In the genomic region with DNA sequence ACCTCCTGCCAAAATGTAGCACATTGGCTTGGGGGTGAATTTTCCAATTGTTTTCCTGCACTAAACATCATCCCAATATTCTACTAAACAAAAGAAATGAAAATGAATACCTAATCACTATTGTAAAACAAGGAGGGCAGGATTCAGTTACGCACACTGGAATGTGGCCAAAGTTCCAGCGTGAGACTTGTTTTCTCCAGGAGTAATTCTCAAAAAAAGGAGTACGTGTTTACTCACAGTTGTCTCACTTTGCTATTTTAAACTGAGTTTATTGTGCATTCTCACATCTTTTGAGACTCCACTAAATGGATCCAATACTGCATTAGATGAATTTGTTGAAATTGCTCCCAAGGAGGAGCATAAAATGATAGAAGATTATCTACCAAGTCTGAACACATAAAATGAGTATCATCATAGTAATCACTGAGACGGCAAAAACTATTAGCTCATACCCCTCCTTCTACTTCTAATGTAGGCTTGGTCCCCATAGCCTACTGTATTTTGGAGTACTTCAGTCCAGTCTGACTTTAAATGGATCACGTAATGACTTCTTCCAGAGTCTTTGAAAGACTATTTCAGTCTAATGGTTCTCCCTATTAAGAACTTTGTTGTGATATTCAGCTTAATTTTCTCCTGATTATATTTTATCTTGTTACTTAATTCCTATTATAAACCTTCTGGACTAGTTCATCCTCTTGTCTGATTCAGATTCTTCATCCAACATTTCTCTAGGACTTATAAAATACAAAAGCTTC, we compare ENCODE assay signal across 19 cellular contexts. TPM values are rescaled to one million over a fixed set of nuclear protein-coding genes. Genes with fewer than 3 reads are reported as not detected.
A peak's percentile ranks its signal among the peaks of the same experiment; 100 is the strongest.
DNase-seq lines count a peak whose midpoint lies in the region; FAIRE-seq and TF ChIP-seq lines count a peak whose summit lies in the region.
"Had no signal": no experiment of that assay in that cellular context is flagged by ENCODE, and none has a peak within 500 bp of the region (broad histone marks: within the 10 kb centered on the region; RNA-seq: fewer than 3 reads in every experiment).

No MANE protein-coding gene starts in this region.

- no peaks in the 10 kb centered on the region for H3K27me3 Mint-ChIP-seq in neural progenitor cell (ENCODE audit: insufficient read depth, low read depth)

- H3K4me3 ChIP-seq in HEK293 (ENCODE audit: low read depth, low read length) (no peak overlapping the region), H1 (ENCODE audit: extremely low read depth in 1 of 4, insufficient read depth in 2 of 4, low read depth in 3 of 4, low read length in 4 of 4) (no peak overlapping the region), neural progenitor cell (no peak overlapping the region), suprapubic skin (no peak overlapping the region)
- H3K4me3 ChIP-seq: PC-9 had no signal

- H3K36me3 ChIP-seq in HEK293 (ENCODE audit: control insufficient read depth in 2 of 2, insufficient read depth in 1 of 2, low read length in 2 of 2): no peaks in the 10 kb centered on the region
- no peaks in the 10 kb centered on the region for H3K36me3 ChIP-seq in H1 (ENCODE audit: control insufficient read depth in 2 of 4, insufficient read depth in 4 of 4, low read length in 3 of 4)
- H3K36me3 ChIP-seq in neural progenitor cell: no peaks in the 10 kb centered on the region
- H3K36me3 ChIP-seq in suprapubic skin: no peaks in the 10 kb centered on the region

- POLR2A ChIA-PET in HEK293 (lab: Yijun Ruan, JAX): no interaction called here
- POLR2A ChIA-PET in H1 (lab: Charles Lee; ENCODE audit: partially characterized antibody): no interaction called here

- H3K9ac ChIP-seq in H1 (replicated peaks in 1 of 4; ENCODE audit: extremely low read depth in 1 of 4, low read depth in 3 of 4, low read length in 3 of 4) (no peak overlapping the region), neural progenitor cell (no peak overlapping the region)

- no peak overlapping the region for H2BK20ac ChIP-seq in H1 (ENCODE audit: low read length)

- H2BK5ac ChIP-seq in H1 (ENCODE audit: low read depth, low read length): no peak overlapping the region

- H4K8ac ChIP-seq in H1 (ENCODE audit: extremely low read depth, insufficient read depth, low read length): no peak overlapping the region

- H2AFZ ChIP-seq in H1 (ENCODE audit: low read length): no peak overlapping the region
- no peak overlapping the region for H2AFZ ChIP-seq in neural progenitor cell (replicated peaks)
- H2AFZ ChIP-seq: PC-9 had no signal

- H2AK5ac ChIP-seq in H1 (ENCODE audit: low read depth, low read length): no peak overlapping the region

- CTCF ChIA-PET in HEK293 (lab: Yijun Ruan, JAX) (interaction anchor here (0.9 kb wide), 1 partner anchor 167 kb away, joined by 3 read pairs; no protein-coding TSS in a partner anchor), H1 (lab: Charles Lee; ENCODE audit: partially characterized antibody) (interaction anchor here (0.9 to 1.5 kb wide), 4 partner anchors 10 to 47 kb away, joined by 3 to 5 read pairs (median 4); no protein-coding TSS in a partner anchor)

- FAIRE-seq in H1 (lab: Jason Lieb, UNC): no peak
- FAIRE-seq: G401.6, HepG2 had no signal

- H2BK15ac ChIP-seq in H1 (ENCODE audit: low read length): no peak overlapping the region

- H3K18ac ChIP-seq in H1 (ENCODE audit: extremely low read depth, low read length): no peak overlapping the region

- H3K56ac ChIP-seq in H1 (replicated peaks; ENCODE audit: insufficient read length, low read depth, low read length): no peak overlapping the region

- TF ChIP-seq CTCF in HEK293 (tag by site-specific recombination; IDR thresholded peaks at IDR 0.05) (no peak), H1 (IDR thresholded peaks at IDR 0.05; ENCODE audit: control extremely low read depth in 1 of 3, insufficient read depth in 1 of 3, low read depth in 1 of 3, low read length in 3 of 3) (no peak), neural progenitor cell (IDR thresholded peaks at IDR 0.05) (no peak), suprapubic skin (IDR thresholded peaks at IDR 0.05) (no peak)

- H3K27me3 ChIP-seq in H1 (replicated peaks in 1 of 4; ENCODE audit: control insufficient read depth in 3 of 4, extremely low read depth in 1 of 4, insufficient read depth in 3 of 4, low read length in 3 of 4) (peaks cover 0 to 12% (median 4%) of the 10 kb centered on the region in 4 experiments; a peak in 5 of 7 replicates), neural progenitor cell (no peaks in the 10 kb centered on the region), suprapubic skin (peaks cover 24% of the 10 kb centered on the region)

- H2BK120ac ChIP-seq in H1 (replicated peaks; ENCODE audit: low read depth, low read length): no peak overlapping the region

- no peak overlapping the region for H3K27ac Mint-ChIP-seq in neural progenitor cell
- H3K27ac Mint-ChIP-seq: CD8-positive, alpha-beta memory T cell had no signal

- no peak overlapping the region for H3K14ac ChIP-seq in H1 (ENCODE audit: insufficient read length)

- no peak for TF ChIP-seq RAD21 in H1 (IDR thresholded peaks at IDR 0.05 in 1 of 2, conservative IDR thresholded peaks at IDR 0.05 in 1 of 2; ENCODE audit: low read depth in 2 of 2, low read length in 2 of 2)

- H2BK12ac ChIP-seq in H1 (ENCODE audit: low read depth, low read length): no peak overlapping the region

- H3K4me2 ChIP-seq in H1 (ENCODE audit: insufficient read depth in 1 of 2, low read depth in 2 of 2, low read length in 2 of 2) (no peak overlapping the region), neural progenitor cell (peak overlapping the region; percentile 55)
- H3K4me2 ChIP-seq: PC-9 had no signal

- no peak overlapping the region for H3K23ac ChIP-seq in H1 (ENCODE audit: insufficient read length)

- peaks cover 37% of the 10 kb centered on the region for H3F3A ChIP-seq in neural progenitor cell (ENCODE audit: low read depth)

- peaks cover 20% of the 10 kb centered on the region for H3K23me2 ChIP-seq in H1 (ENCODE audit: low read depth, low read length)

- no peak overlapping the region for H4K5ac ChIP-seq in H1 (ENCODE audit: insufficient read length, low read depth, low read length)

- no peaks in the 10 kb centered on the region for H3K79me2 ChIP-seq in H1 (ENCODE audit: control insufficient read depth in 1 of 2, insufficient read depth in 2 of 2, low read length in 2 of 2)
- H3K79me2 ChIP-seq in neural progenitor cell (ENCODE audit: low read depth): no peaks in the 10 kb centered on the region

- H3K9me3 Mint-ChIP-seq in neural progenitor cell: no peaks in the 10 kb centered on the region
- H3K9me3 Mint-ChIP-seq: H9 had no signal

- H3K27ac ChIP-seq in HEK293 (ENCODE audit: extremely low read depth, low read depth, low read length) (no peak overlapping the region), H1 (ENCODE audit: low read depth, low read length) (no peak overlapping the region), neural progenitor cell (no peak overlapping the region), suprapubic skin (no peak overlapping the region)
- H3K27ac ChIP-seq: PC-9 had no signal

- DNase-seq in NCI-H2171 (lab: John Stamatoyannopoulos, UW): peak; percentile 2
- no peak for DNase-seq in H1 (ENCODE audit: low read depth in 1 of 2, low spot score in 2 of 2)
- peak; percentile 9 for DNase-seq in neural progenitor cell (ENCODE audit: low spot score)
- DNase-seq in suprapubic skin (ENCODE audit: low spot score in 2 of 2): no peak
- DNase-seq in DMS53 treated with DMSO at 0.1 percent for 48 hours (lab: John Stamatoyannopoulos, UW; ENCODE audit: unreplicated experiment): no peak
- no peak for DNase-seq in dedifferentiated amniotic fluid mesenchymal stem cell (ENCODE audit: extremely low spot score)
- no peak for DNase-seq in GDM1 (lab: John Stamatoyannopoulos, UW)
- DNase-seq: C1 segment of cervical spinal cord; CD8-positive, alpha-beta memory T cell; DND-41; H9; KBM-7; NCI-H187; NCI-H82; PC-9 had no signal

- H3K4me1 ChIP-seq in HEK293 (ENCODE audit: control insufficient read depth, insufficient read depth, low read length) (0 out of 2 replicates have a peak, but pooled peaks cover 4% of the 10 kb centered on the region), H1 (replicated peaks in 1 of 4; ENCODE audit: control insufficient read depth in 3 of 4, insufficient read depth in 4 of 4, low read length in 3 of 4) (peaks cover 0 to 11% (median 5%) of the 10 kb centered on the region in 4 experiments; a peak in 3 of 7 replicates), neural progenitor cell (peaks cover 47% of the 10 kb centered on the region), suprapubic skin (peaks cover 15% of the 10 kb centered on the region)

- H3K79me1 ChIP-seq in H1 (ENCODE audit: low read depth, low read length): no peaks in the 10 kb centered on the region

- no peak for TF ChIP-seq POLR2A in H1 (IDR thresholded peaks at IDR 0.05; ENCODE audit: control extremely low read depth in 1 of 2, low read depth in 2 of 2, low read length in 2 of 2)
- no peak for TF ChIP-seq POLR2A in suprapubic skin (IDR thresholded peaks at IDR 0.05)

- H3K4me3 Mint-ChIP-seq in neural progenitor cell: peak overlapping the region; percentile 48
- H3K4me3 Mint-ChIP-seq: CD8-positive, alpha-beta memory T cell had no signal

- H4K20me1 ChIP-seq in H1 (replicated peaks in 1 of 2; ENCODE audit: control insufficient read depth in 1 of 2, insufficient read depth in 2 of 2, low read length in 2 of 2): no peaks in the 10 kb centered on the region
- H4K20me1 ChIP-seq in neural progenitor cell (ENCODE audit: low read depth): no peaks in the 10 kb centered on the region

- TF ChIP-seq EP300 in H1 (IDR thresholded peaks at IDR 0.05; ENCODE audit: borderline replicate concordance in 1 of 2, low read depth in 2 of 2, low read length in 2 of 2): no peak
- no peak for TF ChIP-seq EP300 in suprapubic skin (IDR thresholded peaks at IDR 0.05)

- H3K9me3 ChIP-seq in HEK293 (ENCODE audit: control insufficient read depth, insufficient read depth, low read depth, low read length) (no peaks in the 10 kb centered on the region), H1 (ENCODE audit: insufficient read depth in 2 of 2, low read depth in 1 of 2, low read length in 1 of 2) (no peaks in the 10 kb centered on the region), neural progenitor cell (ENCODE audit: low read depth) (no peaks in the 10 kb centered on the region), suprapubic skin (no peaks in the 10 kb centered on the region)

- H3K4me1 Mint-ChIP-seq in neural progenitor cell: peaks cover 57% of the 10 kb centered on the region
- H3K4me1 Mint-ChIP-seq: CD8-positive, alpha-beta memory T cell had no signal

- H3K4ac ChIP-seq in H1 (replicated peaks; ENCODE audit: insufficient read length, low read depth, low read length): no peak overlapping the region

- WGBS in H1 (ENCODE audit: extremely low coverage in 1 of 2, insufficient coverage in 1 of 2, insufficient read length in 1 of 2, insufficient replicate concordance in 2 of 2, low coverage in 1 of 2, low lambda C conversion rate in 2 of 2, missing lambda C conversion rate in 1 of 2), 2 experiments: 64% methylated on average over 5 of the region's 5 CpGs; no CpG with 5 or more reads in 1 of the 2 experiments
- WGBS in suprapubic skin: 74% methylated on average over 5 of the region's 5 CpGs

- H3K36me3 Mint-ChIP-seq in neural progenitor cell: peaks cover 2% of the 10 kb centered on the region
- H3K36me3 Mint-ChIP-seq: CD8-positive, alpha-beta memory T cell had no signal

- no peak overlapping the region for H4K91ac ChIP-seq in H1 (replicated peaks; ENCODE audit: insufficient read length, low read length)

RNA-seq across cellular contexts. Expression of gene GRM3, which starts 3.8 kb away (rescaled TPM):
- 3.4 and 4.2 TPM in 2 replicates for total RNA-seq in H1 (2021; fragmentation: NEBNext Ultra II Directional; extraction: Animal tissue kit (Norgen Biotek cat#: 25700))
- 3.1 and 4.9 TPM in 2 replicates for polyA plus RNA-seq in H1 (2011; rRNA removed)
- 3.3 TPM for polyA plus RNA-seq in H1 (2011; cell fraction: cytosol; rRNA removed)
- polyA plus RNA-seq in H1 (2011; cell fraction: nucleus; rRNA removed): 4.3 TPM
- 1.8 to 2.7 TPM (median 2.2 TPM) in 4 replicates for polyA plus RNA-seq in H1 (2012, experiment 1 of 2)
- polyA plus RNA-seq in H1 (2012, experiment 2 of 2): 0.71 TPM
- polyA plus RNA-seq in H1 (2013, experiment 1 of 2): 1.2 TPM
- polyA plus RNA-seq in H1 (2013, experiment 2 of 2): 1.3 TPM
- 3.2 and 5.0 TPM in 2 replicates for polyA minus RNA-seq in H1 (2011; rRNA and poly(A)+ RNA removed)
- polyA minus RNA-seq in H1 (2011; cell fraction: cytosol; rRNA and poly(A)+ RNA removed): 5.1 TPM
- 9.9 TPM for polyA minus RNA-seq in H1 (2011; cell fraction: nucleus; rRNA and poly(A)+ RNA removed)
- 13.6 and 22.2 TPM in 2 replicates for total RNA-seq in neural progenitor cell (ENCODE audit: low replicate concordance)
- total RNA-seq in suprapubic skin: not detected
- total RNA-seq: CD8-positive, alpha-beta memory T cell; HepG2; NCI-H460; PC-9 had no signal
- polyA plus RNA-seq: CD8-positive, alpha-beta memory T cell; HepG2 had no signal

Comparison
In these comparisons a context has a peak if more than half of its experiments do, and no peak if none do; other contexts are left out.
1. DNase-seq: peak in NCI-H2171 (single experiment) and neural progenitor cell (single experiment); none in H1 (0 of 2), suprapubic skin (0 of 2), DMS53 treated with DMSO at 0.1 percent for 48 hours (single experiment), dedifferentiated amniotic fluid mesenchymal stem cell (single experiment) and GDM1 (single experiment).